In genomic region chr19:1270854-1271527, GRCh38 we compare ENCODE assay signal across 9 cellular contexts. TPM values are rescaled to one million over a fixed set of nuclear protein-coding genes. Genes with fewer than 3 reads are reported as not detected.
DNase-seq lines count a peak whose midpoint lies in the region; ATAC-seq and TF ChIP-seq lines count a peak whose summit lies in the region.
"Had no signal": no experiment of that assay in that cellular context is flagged by ENCODE, and none has a peak within 500 bp of the region (broad histone marks: within the 10 kb centered on the region; RNA-seq: fewer than 3 reads in every experiment).

No MANE protein-coding gene starts in this region.

- CTCF ChIA-PET in activated CD8-positive, alpha-beta memory T cell treated with anti-CD3 and anti-CD28 coated beads, Interleukin-2, amount 10 ng/mL, durations not matched to agents 7 days and 5 days (lab: Charles Lee): interaction anchor here (0.9 to 4.3 kb wide), 2 partner anchors 9 to 27 kb away, joined by 3 to 32 read pairs; no protein-coding TSS in a partner anchor

- DNase-seq in activated CD8-positive, alpha-beta memory T cell treated with anti-CD3 and anti-CD28 coated beads, Interleukin-2, amount 10 ng/mL, durations not matched to agents 7 days and 5 days: no peak
- DNase-seq in activated CD8-positive, alpha-beta memory T cell treated with anti-CD3 and anti-CD28 coated beads for 24 hours: no peak
- no peak for DNase-seq in activated naive CD8-positive, alpha-beta T cell treated with anti-CD3 and anti-CD28 coated beads, Interleukin-2, amount 10 ng/mL, durations not matched to agents 7 days and 5 days
- DNase-seq in left lung: no peak
- DNase-seq in ACHN: no peak
- no peak for DNase-seq in posterior cingulate gyrus
- DNase-seq: DMS53 had no signal

- H3K27me3 Mint-ChIP-seq in activated CD8-positive, alpha-beta memory T cell treated with anti-CD3 and anti-CD28 coated beads, Interleukin-2, amount 10 ng/mL, durations not matched to agents 7 days and 5 days: peaks cover 2% of the 10 kb centered on the region
- H3K27me3 Mint-ChIP-seq in activated naive CD8-positive, alpha-beta T cell treated with anti-CD3 and anti-CD28 coated beads, Interleukin-2, amount 10 ng/mL, durations not matched to agents 7 days and 5 days: no peaks in the 10 kb centered on the region

- intact Hi-C loops in left lung (cut with DNase I): no loop called here
- intact Hi-C loops in posterior cingulate gyrus (cut with DNase I): loop anchor here (10.0 kb wide), 1 partner anchor 164 kb away; the partner anchor contains the start of gene RPS15

- ATAC-seq in activated CD8-positive, alpha-beta memory T cell treated with anti-CD3 and anti-CD28 coated beads, Interleukin-2, amount 10 ng/mL, durations not matched to agents 7 days and 5 days: no peak
- ATAC-seq in activated naive CD8-positive, alpha-beta T cell treated with anti-CD3 and anti-CD28 coated beads, Interleukin-2, amount 10 ng/mL, durations not matched to agents 7 days and 5 days (ENCODE audit: low read depth): no peak
- ATAC-seq in left lung (no peak), HG03097 (IDR thresholded peaks at IDR 0.05; ENCODE audit: low FRiP score, unreplicated experiment) (no peak)

- H3K4me1 Mint-ChIP-seq in activated CD8-positive, alpha-beta memory T cell treated with anti-CD3 and anti-CD28 coated beads, Interleukin-2, amount 10 ng/mL, durations not matched to agents 7 days and 5 days: peaks cover 65% of the 10 kb centered on the region
- peaks cover 45% of the 10 kb centered on the region for H3K4me1 Mint-ChIP-seq in activated naive CD8-positive, alpha-beta T cell treated with anti-CD3 and anti-CD28 coated beads, Interleukin-2, amount 10 ng/mL, durations not matched to agents 7 days and 5 days

- peak overlapping the region; percentile 86 for H3K4me3 Mint-ChIP-seq in activated CD8-positive, alpha-beta memory T cell treated with anti-CD3 and anti-CD28 coated beads, Interleukin-2, amount 10 ng/mL, durations not matched to agents 7 days and 5 days
- H3K4me3 Mint-ChIP-seq in activated naive CD8-positive, alpha-beta T cell treated with anti-CD3 and anti-CD28 coated beads, Interleukin-2, amount 10 ng/mL, durations not matched to agents 7 days and 5 days: peak overlapping the region; percentile 94

- H3K4me1 ChIP-seq in left lung (peaks cover 62 to 86% of the 10 kb centered on the region in 2 donors), thymus (ENCODE audit: control insufficient read depth, insufficient read depth, low read length) (peaks cover 51% of the 10 kb centered on the region)

- H3K4me3 ChIP-seq in left lung: peak overlapping the region in 1 of 2 donors; percentile 84
- peak overlapping the region; percentile 94 for H3K4me3 ChIP-seq in thymus (ENCODE audit: low read length)

- in situ Hi-C loops in ACHN (cut with HindIII; ENCODE audit: low pct_ligation_motif_present, low pct_unique_long_range_greater_than_20kb, low sequenced_read_pairs): no loop called here

- H3K9me3 ChIP-seq in left lung (no peaks in the 10 kb centered on the region), thymus (ENCODE audit: control insufficient read depth) (no peaks in the 10 kb centered on the region)

- no peaks in the 10 kb centered on the region for H3K27me3 ChIP-seq in left lung
- peaks cover 9% of the 10 kb centered on the region for H3K27me3 ChIP-seq in thymus (ENCODE audit: control insufficient read depth, insufficient read depth)

- peak overlapping the region; percentile 89 for H3K27ac Mint-ChIP-seq in activated CD8-positive, alpha-beta memory T cell treated with anti-CD3 and anti-CD28 coated beads, Interleukin-2, amount 10 ng/mL, durations not matched to agents 7 days and 5 days
- peak overlapping the region; percentile 88 for H3K27ac Mint-ChIP-seq in activated naive CD8-positive, alpha-beta T cell treated with anti-CD3 and anti-CD28 coated beads, Interleukin-2, amount 10 ng/mL, durations not matched to agents 7 days and 5 days

- H3K27ac ChIP-seq in left lung: peak overlapping the region; percentile 99
- H3K27ac ChIP-seq in thymus (ENCODE audit: low read depth): peak overlapping the region; percentile 31

- WGBS in thymus: 93% methylated on average over 26 of the region's 26 CpGs

- POLR2A ChIA-PET in activated naive CD8-positive, alpha-beta T cell treated with anti-CD3 and anti-CD28 coated beads, Interleukin-2, amount 10 ng/mL, durations not matched to agents 7 days and 5 days (lab: Charles Lee): interaction anchor here (1.6 to 1.9 kb wide), 2 partner anchors 9 to 27 kb away, joined by 5 to 7 read pairs; no protein-coding TSS in a partner anchor

- peaks cover 45% of the 10 kb centered on the region for H3K36me3 Mint-ChIP-seq in activated CD8-positive, alpha-beta memory T cell treated with anti-CD3 and anti-CD28 coated beads, Interleukin-2, amount 10 ng/mL, durations not matched to agents 7 days and 5 days
- H3K36me3 Mint-ChIP-seq in activated naive CD8-positive, alpha-beta T cell treated with anti-CD3 and anti-CD28 coated beads, Interleukin-2, amount 10 ng/mL, durations not matched to agents 7 days and 5 days: peaks cover 36% of the 10 kb centered on the region

- H3K9me3 Mint-ChIP-seq in activated CD8-positive, alpha-beta memory T cell treated with anti-CD3 and anti-CD28 coated beads, Interleukin-2, amount 10 ng/mL, durations not matched to agents 7 days and 5 days (ENCODE audit: low read depth): no peaks in the 10 kb centered on the region
- H3K9me3 Mint-ChIP-seq in activated naive CD8-positive, alpha-beta T cell treated with anti-CD3 and anti-CD28 coated beads, Interleukin-2, amount 10 ng/mL, durations not matched to agents 7 days and 5 days: no peaks in the 10 kb centered on the region

- H3K36me3 ChIP-seq in left lung (peaks cover 4 to 47% of the 10 kb centered on the region in 2 donors), thymus (ENCODE audit: control insufficient read depth, insufficient read depth) (peaks cover 43% of the 10 kb centered on the region)

- no peak for TF ChIP-seq CTCF in left lung (IDR thresholded peaks at IDR 0.05)

RNA-seq across cellular contexts. Expression of gene CIRBP, which starts 1.9 kb away (rescaled TPM):
- 100 to 1,000 TPM; 189 to 210 TPM for total RNA-seq in activated CD8-positive, alpha-beta memory T cell treated with anti-CD3 and anti-CD28 coated beads, Interleukin-2, amount 10 ng/mL, durations not matched to agents 7 days and 5 days
- total RNA-seq in activated naive CD8-positive, alpha-beta T cell treated with anti-CD3 and anti-CD28 coated beads, Interleukin-2, amount 10 ng/mL, durations not matched to agents 7 days and 5 days: 100 to 1,000 TPM; 327 to 342 TPM
- 100 to 1,000 TPM; 220 to 235 TPM for total RNA-seq in left lung
- polyA plus RNA-seq in thymus: 693 TPM

RNA-seq across cellular contexts. Expression of gene FAM174C, which starts 4.3 kb away (rescaled TPM):
- total RNA-seq in activated CD8-positive, alpha-beta memory T cell treated with anti-CD3 and anti-CD28 coated beads, Interleukin-2, amount 10 ng/mL, durations not matched to agents 7 days and 5 days: 10 to 100 TPM; 54.7 to 60.3 TPM
- 10 to 100 TPM; 44.5 to 48.3 TPM for total RNA-seq in activated naive CD8-positive, alpha-beta T cell treated with anti-CD3 and anti-CD28 coated beads, Interleukin-2, amount 10 ng/mL, durations not matched to agents 7 days and 5 days
- 10 to 100 TPM; 48.0 to 58.7 TPM for total RNA-seq in left lung
- polyA plus RNA-seq in thymus: 62.2 TPM

RNA-seq across cellular contexts. Expression of gene EFNA2, which starts 14.7 kb away (rescaled TPM):
- not detected for total RNA-seq in activated CD8-positive, alpha-beta memory T cell treated with anti-CD3 and anti-CD28 coated beads, Interleukin-2, amount 10 ng/mL, durations not matched to agents 7 days and 5 days
- total RNA-seq in activated naive CD8-positive, alpha-beta T cell treated with anti-CD3 and anti-CD28 coated beads, Interleukin-2, amount 10 ng/mL, durations not matched to agents 7 days and 5 days: not detected
- under 1 TPM in 1 of 2 donors, not detected in 1; 0.52 TPM for total RNA-seq in left lung
- 0.21 TPM for polyA plus RNA-seq in thymus

RNA-seq across cellular contexts. Expression of gene MIDN, which starts 22.6 kb away (rescaled TPM):
- total RNA-seq in activated CD8-positive, alpha-beta memory T cell treated with anti-CD3 and anti-CD28 coated beads, Interleukin-2, amount 10 ng/mL, durations not matched to agents 7 days and 5 days: 10 to 100 TPM; 73.3 to 88.6 TPM
- total RNA-seq in activated naive CD8-positive, alpha-beta T cell treated with anti-CD3 and anti-CD28 coated beads, Interleukin-2, amount 10 ng/mL, durations not matched to agents 7 days and 5 days: 10 to 100 TPM; 75.2 to 80.7 TPM
- total RNA-seq in left lung: 100 to 1,000 TPM in 1 of 2 donors, 10 to 100 TPM in 1; 87.4 to 115 TPM
- 55.1 TPM for polyA plus RNA-seq in thymus

RNA-seq across cellular contexts. Expression of gene ATP5F1D, which starts 29.4 kb away (rescaled TPM):
- total RNA-seq in activated CD8-positive, alpha-beta memory T cell treated with anti-CD3 and anti-CD28 coated beads, Interleukin-2, amount 10 ng/mL, durations not matched to agents 7 days and 5 days: 100 to 1,000 TPM; 190 to 221 TPM
- 100 to 1,000 TPM; 157 to 161 TPM for total RNA-seq in activated naive CD8-positive, alpha-beta T cell treated with anti-CD3 and anti-CD28 coated beads, Interleukin-2, amount 10 ng/mL, durations not matched to agents 7 days and 5 days
- 100 to 1,000 TPM; 139 to 161 TPM for total RNA-seq in left lung
- polyA plus RNA-seq in thymus: 150 TPM
